Comparison of ENCODE assay signal across 9 cellular contexts in genomic region chr6:136720045-136720760, GRCh38.
DNase-seq lines count a peak whose midpoint lies in the region; ATAC-seq, FAIRE-seq and TF ChIP-seq lines count a peak whose summit lies in the region.
"Had no signal": no experiment of that assay in that cellular context is flagged by ENCODE, and none has a peak within 500 bp of the region (broad histone marks: within the 10 kb centered on the region; RNA-seq: fewer than 3 reads in every experiment).

No MANE protein-coding gene starts in this region.

- peak overlapping the region; percentile 26 to 90 (median 66) for H3K27ac Mint-ChIP-seq in CD4-positive, alpha-beta memory T cell
- peak overlapping the region; percentile 85 for H3K27ac Mint-ChIP-seq in T-helper 17 cell

- H3K27ac ChIP-seq in CD4-positive, alpha-beta memory T cell (ENCODE audit: low read depth, low read length), result no peak overlapping the region

- DNase-seq in CD4-positive, alpha-beta memory T cell, result peak in 2 of 5 donors; percentile 6 to 10
- DNase-seq in GM19239 (ENCODE audit: insufficient read length, low spot score) (peak; percentile 29), T-helper 17 cell (no peak), mesenteric fat pad (ENCODE audit: low spot score) (no peak), hypothalamus (lab: John Stamatoyannopoulos, UW) (no peak), lower leg skin (ENCODE audit: low spot score in 2 of 2) (no peak)

- no peaks in the 10 kb centered on the region for H3K27me3 ChIP-seq in CD4-positive, alpha-beta memory T cell (ENCODE audit: insufficient read depth, low read length)

- H3K4me1 Mint-ChIP-seq in CD4-positive, alpha-beta memory T cell, result peaks cover 44 to 58% (median 53%) of the 10 kb centered on the region in 4 donors
- H3K4me1 Mint-ChIP-seq in T-helper 17 cell, result peaks cover 44% of the 10 kb centered on the region

- CTCF ChIA-PET in CD4-positive, alpha-beta memory T cell (lab: Charles Lee; ENCODE audit: partially characterized antibody), result interaction anchor here (1.1 to 15.8 kb wide), 6 partner anchors 9 to 76 kb away, joined by 3 to 139 read pairs (median 8); partner anchors contain the start of gene MAP3K5

- H3K4me3 ChIP-seq in CD4-positive, alpha-beta memory T cell (ENCODE audit: low read length in 2 of 2), result no peak overlapping the region
- H3K4me3 ChIP-seq in lower leg skin (ENCODE audit: low read depth, poor library complexity, severe bottlenecking), result no peak overlapping the region
- H3K4me3 ChIP-seq: lung had no signal

- H3K9me3 ChIP-seq in CD4-positive, alpha-beta memory T cell (ENCODE audit: control insufficient read depth in 1 of 2, low read length in 2 of 2), result no peaks in the 10 kb centered on the region
- H3K9me3 ChIP-seq in T-helper 17 cell (ENCODE audit: control insufficient read depth, low read length, poor library complexity, severe bottlenecking), result no peaks in the 10 kb centered on the region

- no peak for TF ChIP-seq CTCF in lower leg skin (IDR thresholded peaks at IDR 0.05)

- TF ChIP-seq POLR2A in GM18505 (IDR thresholded peaks at IDR 0.05; ENCODE audit: borderline replicate concordance, extremely low read depth, insufficient read depth, insufficient read length), result no peak
- TF ChIP-seq POLR2A in lower leg skin (IDR thresholded peaks at IDR 0.05), result no peak

- peak; percentile 98 for FAIRE-seq in GM19239 (lab: Jason Lieb, UNC)

- intact Hi-C loops in CD4-positive, alpha-beta memory T cell (cut with micrococcal nuclease), result loop anchor here (2.0 kb wide), 1 partner anchor 19 kb away; no protein-coding TSS in a partner anchor
- intact Hi-C loops in lower leg skin (cut with DNase I; ENCODE audit: low total_unique reads), result no loop called here

- 88 to 89% methylated on average over 13 of the region's 13 CpGs for WGBS in lower leg skin, 2 donors

- H3K27me3 Mint-ChIP-seq in CD4-positive, alpha-beta memory T cell, result no peaks in the 10 kb centered on the region
- no peaks in the 10 kb centered on the region for H3K27me3 Mint-ChIP-seq in T-helper 17 cell

- H3K9me3 Mint-ChIP-seq in CD4-positive, alpha-beta memory T cell, result peaks cover 0 to 7% (median 0%) of the 10 kb centered on the region in 8 donors

- no peaks in the 10 kb centered on the region for H3K36me3 ChIP-seq in CD4-positive, alpha-beta memory T cell (ENCODE audit: insufficient read depth, low read length)

- peaks cover 52% of the 10 kb centered on the region for H3K4me1 ChIP-seq in CD4-positive, alpha-beta memory T cell (ENCODE audit: insufficient read depth, low read length)

- ATAC-seq in HG03039 (IDR thresholded peaks at IDR 0.05; ENCODE audit: unreplicated experiment) (peak; percentile 34), T-helper 17 cell (peak; percentile 55), GM18505 (IDR thresholded peaks at IDR 0.05; ENCODE audit: unreplicated experiment) (no peak)

- H3K36me3 Mint-ChIP-seq in CD4-positive, alpha-beta memory T cell, result peaks cover 13 to 15% of the 10 kb centered on the region in 2 donors
- no peaks in the 10 kb centered on the region for H3K36me3 Mint-ChIP-seq in T-helper 17 cell (ENCODE audit: low read depth)

- H3K4me3 Mint-ChIP-seq in CD4-positive, alpha-beta memory T cell, result peak overlapping the region; percentile 62 to 88 (median 83)
- peak overlapping the region; percentile 70 for H3K4me3 Mint-ChIP-seq in T-helper 17 cell

- POLR2A ChIA-PET in CD4-positive, alpha-beta memory T cell (lab: Charles Lee; ENCODE audit: partially characterized antibody), result interaction anchor here (0.8 to 4.0 kb wide), 6 partner anchors 8 to 72 kb away, joined by 3 to 24 read pairs (median 4); partner anchors contain the start of gene MAP3K5
